Comparison of ENCODE assay signal across 10 cellular contexts in the genomic region with DNA sequence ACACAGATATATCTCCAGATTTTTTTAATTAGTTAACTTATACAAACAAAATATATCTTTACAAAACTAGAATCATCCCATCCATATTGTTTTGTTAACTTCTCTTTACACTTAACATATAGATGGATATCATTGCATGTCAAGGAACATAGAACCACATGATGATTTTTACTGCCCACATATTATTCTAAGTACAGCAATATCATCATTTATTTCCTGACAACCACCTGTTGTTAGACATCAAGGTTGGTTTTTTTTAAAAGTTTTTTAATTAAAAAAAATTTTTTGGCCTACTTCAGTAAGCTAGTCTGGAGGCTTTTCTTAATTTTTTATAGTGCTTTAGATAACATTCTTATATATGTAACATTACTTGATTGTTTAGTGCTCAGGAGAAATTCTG.
"Had no signal": no experiment of that assay in that cellular context is flagged by ENCODE, and none has a peak within 500 bp of the region (broad histone marks: within the 10 kb centered on the region; RNA-seq: fewer than 3 reads in every experiment).

No MANE protein-coding gene starts in this region.

- H3K9me3 ChIP-seq: HAP-1 had no signal

- FAIRE-seq: H1, H54 had no signal

- H3K27ac ChIP-seq: GM23248 had no signal

- H3K36me3 ChIP-seq: HAP-1 had no signal

- DNase-seq: GM23248, GOT3, H7, H9, HCEC 1CT, HFFc6 had no signal

- H3K4me1 ChIP-seq: HAP-1 had no signal

- H3K4me3 ChIP-seq: GM23248, GM23338, HAP-1 had no signal
